1 cellular context compared by ENCODE assay signal in genomic region chr15:64387562-64388168, GRCh38.
A peak's percentile ranks its signal among the peaks of the same experiment; 100 is the strongest.
TF ChIP-seq lines count a peak whose summit lies in the region.

Gene TRIP4, plus strand, starts transcription at chr15:64387836. Its CDS starts 28 bp downstream, at chr15:64387864.

TF ChIP-seq in GM12878, 131 proteins besides CTCF, POLR2A, EP300 and RAD21 (continued from another document and continues in another):
- TF ChIP-seq USF1 (IDR thresholded peaks at IDR 0.05; ENCODE audit: borderline replicate concordance, extremely low read length, insufficient read depth, low read depth, low read length): peak; percentile 65
- peak; percentile 88 for TF ChIP-seq MAX (IDR thresholded peaks at IDR 0.05; ENCODE audit: low read depth, low read length)
- peak; percentile 22; the same call in 1 of the 2 replicates for TF ChIP-seq RAD51 (IDR thresholded peaks at IDR 0.05)
- peak; percentile 16; the same call in 1 of the 2 replicates for TF ChIP-seq NRF1 (conservative IDR thresholded peaks at IDR 0.05; ENCODE audit: low read depth, low read length)
- no peak for TF ChIP-seq JUND (IDR thresholded peaks at IDR 0.05; ENCODE audit: low read depth, low read length)
- TF ChIP-seq HDGF (IDR thresholded peaks at IDR 0.05): peak; percentile 96
- TF ChIP-seq RB1 (IDR thresholded peaks at IDR 0.05; ENCODE audit: borderline replicate concordance): peak; percentile 96; the same call in 1 of the 2 replicates
- no peak for TF ChIP-seq ZNF217 (IDR thresholded peaks at IDR 0.05)
- no peak for TF ChIP-seq FOXM1 (IDR thresholded peaks at IDR 0.05; ENCODE audit: low read depth, low read length)
- TF ChIP-seq CBX3 (IDR thresholded peaks at IDR 0.05; ENCODE audit: borderline replicate concordance, low read depth): no peak
- TF ChIP-seq, protein P1, sequence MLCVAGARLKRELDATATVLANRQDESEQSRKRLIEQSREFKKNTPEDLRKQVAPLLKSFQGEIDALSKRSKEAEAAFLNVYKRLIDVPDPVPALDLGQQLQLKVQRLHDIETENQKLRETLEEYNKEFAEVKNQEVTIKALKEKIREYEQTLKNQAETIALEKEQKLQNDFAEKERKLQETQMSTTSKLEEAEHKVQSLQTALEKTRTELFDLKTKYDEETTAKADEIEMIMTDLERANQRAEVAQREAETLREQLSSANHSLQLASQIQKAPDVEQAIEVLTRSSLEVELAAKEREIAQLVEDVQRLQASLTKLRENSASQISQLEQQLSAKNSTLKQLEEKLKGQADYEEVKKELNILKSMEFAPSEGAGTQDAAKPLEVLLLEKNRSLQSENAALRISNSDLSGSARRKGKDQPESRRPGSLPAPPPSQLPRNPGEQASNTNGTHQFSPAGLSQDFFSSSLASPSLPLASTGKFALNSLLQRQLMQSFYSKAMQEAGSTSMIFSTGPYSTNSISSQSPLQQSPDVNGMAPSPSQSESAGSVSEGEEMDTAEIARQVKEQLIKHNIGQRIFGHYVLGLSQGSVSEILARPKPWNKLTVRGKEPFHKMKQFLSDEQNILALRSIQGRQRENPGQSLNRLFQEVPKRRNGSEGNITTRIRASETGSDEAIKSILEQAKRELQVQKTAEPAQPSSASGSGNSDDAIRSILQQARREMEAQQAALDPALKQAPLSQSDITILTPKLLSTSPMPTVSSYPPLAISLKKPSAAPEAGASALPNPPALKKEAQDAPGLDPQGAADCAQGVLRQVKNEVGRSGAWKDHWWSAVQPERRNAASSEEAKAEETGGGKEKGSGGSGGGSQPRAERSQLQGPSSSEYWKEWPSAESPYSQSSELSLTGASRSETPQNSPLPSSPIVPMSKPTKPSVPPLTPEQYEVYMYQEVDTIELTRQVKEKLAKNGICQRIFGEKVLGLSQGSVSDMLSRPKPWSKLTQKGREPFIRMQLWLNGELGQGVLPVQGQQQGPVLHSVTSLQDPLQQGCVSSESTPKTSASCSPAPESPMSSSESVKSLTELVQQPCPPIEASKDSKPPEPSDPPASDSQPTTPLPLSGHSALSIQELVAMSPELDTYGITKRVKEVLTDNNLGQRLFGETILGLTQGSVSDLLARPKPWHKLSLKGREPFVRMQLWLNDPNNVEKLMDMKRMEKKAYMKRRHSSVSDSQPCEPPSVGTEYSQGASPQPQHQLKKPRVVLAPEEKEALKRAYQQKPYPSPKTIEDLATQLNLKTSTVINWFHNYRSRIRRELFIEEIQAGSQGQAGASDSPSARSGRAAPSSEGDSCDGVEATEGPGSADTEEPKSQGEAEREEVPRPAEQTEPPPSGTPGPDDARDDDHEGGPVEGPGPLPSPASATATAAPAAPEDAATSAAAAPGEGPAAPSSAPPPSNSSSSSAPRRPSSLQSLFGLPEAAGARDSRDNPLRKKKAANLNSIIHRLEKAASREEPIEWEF (IDR thresholded peaks at IDR 0.05; ENCODE audit: insufficient replicate concordance, low read depth, low read length): peak; percentile 83
- no peak for TF ChIP-seq TCF7 (IDR thresholded peaks at IDR 0.05; ENCODE audit: borderline replicate concordance)
- peak; percentile 90 for TF ChIP-seq SP1 (IDR thresholded peaks at IDR 0.05; ENCODE audit: low read depth, low read length)
- TF ChIP-seq ZSCAN29 (IDR thresholded peaks at IDR 0.05): peak; percentile 77
- peak; percentile 97 for TF ChIP-seq PML (IDR thresholded peaks at IDR 0.05; ENCODE audit: low read length)
- no peak for TF ChIP-seq SKIL (IDR thresholded peaks at IDR 0.05; ENCODE audit: low read depth, poor library complexity, severe bottlenecking)
- TF ChIP-seq ZNF24 (IDR thresholded peaks at IDR 0.05): peak; percentile 84
- no peak for TF ChIP-seq NFXL1 (IDR thresholded peaks at IDR 0.05; ENCODE audit: borderline replicate concordance)
- TF ChIP-seq ESRRA (IDR thresholded peaks at IDR 0.05; ENCODE audit: low read length): peak; percentile 94
- 0 out of 2 replicates have a peak, but pooled peaks have one; percentile 11 for TF ChIP-seq SPI1 (IDR thresholded peaks at IDR 0.05; ENCODE audit: borderline replicate concordance, insufficient read depth, low read depth, low read length)
- 0 out of 2 replicates have a peak, but pooled peaks have one; percentile 77 for TF ChIP-seq CBX5 (IDR thresholded peaks at IDR 0.05; ENCODE audit: low read depth)
- TF ChIP-seq, protein P2, sequence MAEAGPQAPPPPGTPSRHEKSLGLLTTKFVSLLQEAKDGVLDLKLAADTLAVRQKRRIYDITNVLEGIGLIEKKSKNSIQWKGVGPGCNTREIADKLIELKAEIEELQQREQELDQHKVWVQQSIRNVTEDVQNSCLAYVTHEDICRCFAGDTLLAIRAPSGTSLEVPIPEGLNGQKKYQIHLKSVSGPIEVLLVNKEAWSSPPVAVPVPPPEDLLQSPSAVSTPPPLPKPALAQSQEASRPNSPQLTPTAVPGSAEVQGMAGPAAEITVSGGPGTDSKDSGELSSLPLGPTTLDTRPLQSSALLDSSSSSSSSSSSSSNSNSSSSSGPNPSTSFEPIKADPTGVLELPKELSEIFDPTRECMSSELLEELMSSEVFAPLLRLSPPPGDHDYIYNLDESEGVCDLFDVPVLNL (IDR thresholded peaks at IDR 0.05; ENCODE audit: low read depth, low read length): peak; percentile 55; the same call in 1 of the 2 replicates
- TF ChIP-seq, protein P3, sequence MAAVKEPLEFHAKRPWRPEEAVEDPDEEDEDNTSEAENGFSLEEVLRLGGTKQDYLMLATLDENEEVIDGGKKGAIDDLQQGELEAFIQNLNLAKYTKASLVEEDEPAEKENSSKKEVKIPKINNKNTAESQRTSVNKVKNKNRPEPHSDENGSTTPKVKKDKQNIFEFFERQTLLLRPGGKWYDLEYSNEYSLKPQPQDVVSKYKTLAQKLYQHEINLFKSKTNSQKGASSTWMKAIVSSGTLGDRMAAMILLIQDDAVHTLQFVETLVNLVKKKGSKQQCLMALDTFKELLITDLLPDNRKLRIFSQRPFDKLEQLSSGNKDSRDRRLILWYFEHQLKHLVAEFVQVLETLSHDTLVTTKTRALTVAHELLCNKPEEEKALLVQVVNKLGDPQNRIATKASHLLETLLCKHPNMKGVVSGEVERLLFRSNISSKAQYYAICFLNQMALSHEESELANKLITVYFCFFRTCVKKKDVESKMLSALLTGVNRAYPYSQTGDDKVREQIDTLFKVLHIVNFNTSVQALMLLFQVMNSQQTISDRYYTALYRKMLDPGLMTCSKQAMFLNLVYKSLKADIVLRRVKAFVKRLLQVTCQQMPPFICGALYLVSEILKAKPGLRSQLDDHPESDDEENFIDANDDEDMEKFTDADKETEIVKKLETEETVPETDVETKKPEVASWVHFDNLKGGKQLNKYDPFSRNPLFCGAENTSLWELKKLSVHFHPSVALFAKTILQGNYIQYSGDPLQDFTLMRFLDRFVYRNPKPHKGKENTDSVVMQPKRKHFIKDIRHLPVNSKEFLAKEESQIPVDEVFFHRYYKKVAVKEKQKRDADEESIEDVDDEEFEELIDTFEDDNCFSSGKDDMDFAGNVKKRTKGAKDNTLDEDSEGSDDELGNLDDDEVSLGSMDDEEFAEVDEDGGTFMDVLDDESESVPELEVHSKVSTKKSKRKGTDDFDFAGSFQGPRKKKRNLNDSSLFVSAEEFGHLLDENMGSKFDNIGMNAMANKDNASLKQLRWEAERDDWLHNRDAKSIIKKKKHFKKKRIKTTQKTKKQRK (IDR thresholded peaks at IDR 0.05; ENCODE audit: low read depth, low read length): 0 out of 2 replicates have a peak, but pooled peaks have one; percentile 26
- TF ChIP-seq, protein P4, sequence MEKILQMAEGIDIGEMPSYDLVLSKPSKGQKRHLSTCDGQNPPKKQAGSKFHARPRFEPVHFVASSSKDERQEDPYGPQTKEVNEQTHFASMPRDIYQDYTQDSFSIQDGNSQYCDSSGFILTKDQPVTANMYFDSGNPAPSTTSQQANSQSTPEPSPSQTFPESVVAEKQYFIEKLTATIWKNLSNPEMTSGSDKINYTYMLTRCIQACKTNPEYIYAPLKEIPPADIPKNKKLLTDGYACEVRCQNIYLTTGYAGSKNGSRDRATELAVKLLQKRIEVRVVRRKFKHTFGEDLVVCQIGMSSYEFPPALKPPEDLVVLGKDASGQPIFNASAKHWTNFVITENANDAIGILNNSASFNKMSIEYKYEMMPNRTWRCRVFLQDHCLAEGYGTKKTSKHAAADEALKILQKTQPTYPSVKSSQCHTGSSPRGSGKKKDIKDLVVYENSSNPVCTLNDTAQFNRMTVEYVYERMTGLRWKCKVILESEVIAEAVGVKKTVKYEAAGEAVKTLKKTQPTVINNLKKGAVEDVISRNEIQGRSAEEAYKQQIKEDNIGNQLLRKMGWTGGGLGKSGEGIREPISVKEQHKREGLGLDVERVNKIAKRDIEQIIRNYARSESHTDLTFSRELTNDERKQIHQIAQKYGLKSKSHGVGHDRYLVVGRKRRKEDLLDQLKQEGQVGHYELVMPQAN (conservative IDR thresholded peaks at IDR 0.05): peak; percentile 97
- TF ChIP-seq WRNIP1 (IDR thresholded peaks at IDR 0.05; ENCODE audit: borderline replicate concordance, low read depth, low read length): peak; percentile 99
- TF ChIP-seq NR2F1 (conservative IDR thresholded peaks at IDR 0.05): peak; percentile 67
- peak; percentile 86; the same call in 1 of the 2 replicates for TF ChIP-seq ZBED1 (IDR thresholded peaks at IDR 0.05; ENCODE audit: borderline replicate concordance)
- TF ChIP-seq YBX1 (IDR thresholded peaks at IDR 0.05): no peak
- peak; percentile 57; the same call in 1 of the 2 replicates for TF ChIP-seq SREBF2 (IDR thresholded peaks at IDR 0.05; ENCODE audit: low read length)
- peak; percentile 73 for TF ChIP-seq FOXK2 (IDR thresholded peaks at IDR 0.05)
- TF ChIP-seq, protein P5, sequence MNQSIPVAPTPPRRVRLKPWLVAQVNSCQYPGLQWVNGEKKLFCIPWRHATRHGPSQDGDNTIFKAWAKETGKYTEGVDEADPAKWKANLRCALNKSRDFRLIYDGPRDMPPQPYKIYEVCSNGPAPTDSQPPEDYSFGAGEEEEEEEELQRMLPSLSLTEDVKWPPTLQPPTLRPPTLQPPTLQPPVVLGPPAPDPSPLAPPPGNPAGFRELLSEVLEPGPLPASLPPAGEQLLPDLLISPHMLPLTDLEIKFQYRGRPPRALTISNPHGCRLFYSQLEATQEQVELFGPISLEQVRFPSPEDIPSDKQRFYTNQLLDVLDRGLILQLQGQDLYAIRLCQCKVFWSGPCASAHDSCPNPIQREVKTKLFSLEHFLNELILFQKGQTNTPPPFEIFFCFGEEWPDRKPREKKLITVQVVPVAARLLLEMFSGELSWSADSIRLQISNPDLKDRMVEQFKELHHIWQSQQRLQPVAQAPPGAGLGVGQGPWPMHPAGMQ (IDR thresholded peaks at IDR 0.05; ENCODE audit: borderline replicate concordance): 0 out of 2 replicates have a peak, but pooled peaks have one; percentile 43
- TF ChIP-seq CREB1 (IDR thresholded peaks at IDR 0.05; ENCODE audit: low read depth): peak; percentile 87
- peak; percentile 78 for TF ChIP-seq PKNOX1 (IDR thresholded peaks at IDR 0.05)
- TF ChIP-seq NR2C2 (IDR thresholded peaks at IDR 0.05; ENCODE audit: borderline replicate concordance, control insufficient read depth, insufficient read length, low read depth): no peak
- peak; percentile 94 for TF ChIP-seq TCF3 (IDR thresholded peaks at IDR 0.05; ENCODE audit: borderline replicate concordance, insufficient read depth, low read depth, low read length)
- peak; percentile 16; the same call in 1 of the 2 replicates for TF ChIP-seq USF2 (IDR thresholded peaks at IDR 0.05; ENCODE audit: borderline replicate concordance, low read depth, low read length)
- TF ChIP-seq ASH2L (IDR thresholded peaks at IDR 0.05; ENCODE audit: borderline replicate concordance, low read depth): 0 out of 2 replicates have a peak, but pooled peaks have one; percentile 78
- no peak for TF ChIP-seq CHD4 (IDR thresholded peaks at IDR 0.05)
- TF ChIP-seq POU2F2 (IDR thresholded peaks at IDR 0.05; ENCODE audit: borderline replicate concordance, low read depth, low read length): peak; percentile 88
- no peak for TF ChIP-seq KDM1A (IDR thresholded peaks at IDR 0.05; ENCODE audit: borderline replicate concordance)
